1 cellular context compared by ENCODE assay signal in the genomic region with DNA sequence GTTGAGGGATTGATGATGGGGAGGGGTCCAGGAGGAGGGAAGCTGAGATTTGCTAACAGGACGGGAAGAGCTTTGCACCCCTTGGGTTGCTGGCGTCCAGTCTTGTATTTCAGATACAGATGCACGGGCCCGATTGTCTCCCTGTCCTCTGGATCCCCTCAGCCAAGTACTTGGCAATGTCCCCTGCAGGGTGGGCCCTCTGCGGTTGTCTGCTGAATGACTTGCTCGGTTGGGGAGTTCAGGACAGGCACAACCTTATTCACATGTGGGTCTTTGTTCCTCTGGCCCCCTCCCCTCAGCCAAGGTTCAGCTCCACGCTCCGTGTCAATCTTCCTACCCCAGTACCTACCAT.
TF ChIP-seq lines count a peak whose summit lies in the region.

No MANE protein-coding gene starts in this region.

TF ChIP-seq in HepG2, 621 proteins besides CTCF, POLR2A, EP300 and RAD21:
- TF ChIP-seq SIX1 (CRISPR knock-in tag; IDR thresholded peaks at IDR 0.05; ENCODE audit: borderline replicate concordance) (no peak), CHCHD3 (CRISPR knock-in tag; IDR thresholded peaks at IDR 0.05) (no peak), ZNF318 (CRISPR knock-in tag; IDR thresholded peaks at IDR 0.05) (no peak), ZNF414 (CRISPR knock-in tag; IDR thresholded peaks at IDR 0.05) (no peak), ZNF83 (CRISPR knock-in tag; IDR thresholded peaks at IDR 0.05; ENCODE audit: borderline replicate concordance) (no peak), MXD4 (CRISPR knock-in tag; IDR thresholded peaks at IDR 0.05) (no peak), ZNF792 (CRISPR knock-in tag; IDR thresholded peaks at IDR 0.05) (no peak), TAF15 (IDR thresholded peaks at IDR 0.05; ENCODE audit: low read depth, low read length, poor library complexity, severe bottlenecking) (no peak), HNF1A (IDR thresholded peaks at IDR 0.05; ENCODE audit: low read depth) (no peak), HNF1A (CRISPR knock-in tag; IDR thresholded peaks at IDR 0.05; ENCODE audit: borderline replicate concordance) (no peak), DNMT1 (CRISPR knock-in tag; IDR thresholded peaks at IDR 0.05) (no peak), HCFC1 (IDR thresholded peaks at IDR 0.05; ENCODE audit: low read depth, low read length) (no peak), ZBTB3 (CRISPR knock-in tag; IDR thresholded peaks at IDR 0.05; ENCODE audit: borderline replicate concordance, low read depth) (no peak)
